Comparison of ENCODE assay signal across 20 cellular contexts in genomic region chr17:4054446-4054845, GRCh38.
A peak's percentile ranks its signal among the peaks of the same experiment; 100 is the strongest.
DNase-seq lines count a peak whose midpoint lies in the region; ATAC-seq and TF ChIP-seq lines count a peak whose summit lies in the region.
"Had no signal": no experiment of that assay in that cellular context is flagged by ENCODE, and none has a peak within 500 bp of the region (broad histone marks: within the 10 kb centered on the region; RNA-seq: fewer than 3 reads in every experiment).

No MANE protein-coding gene starts in this region.

- intact Hi-C loops in CD4-positive, alpha-beta memory T cell (cut with micrococcal nuclease) = no loop called here
- intact Hi-C loops in natural killer cell (cut with micrococcal nuclease) = no loop called here

- no peak overlapping the region for H3K4me3 ChIP-seq in CD4-positive, alpha-beta memory T cell (ENCODE audit: low read length in 2 of 2)
- H3K4me3 ChIP-seq: BLaER1, GM23338 had no signal

- ATAC-seq in activated T-cell treated with anti-CD3 and anti-CD28 coated beads, Interleukin-2, amount 50 U/mL, for 72 hours (replicated peaks in 1 of 2) = peak; percentile 97 to 98
- ATAC-seq in memory B cell (ENCODE audit: low read depth) (no peak), natural killer cell (no peak)
- ATAC-seq: GM23338, HCT116, HepG2, Panc1 had no signal

- H3K36me3 Mint-ChIP-seq in CD4-positive, alpha-beta memory T cell = peaks cover 63 to 86% of the 10 kb centered on the region in 2 donors
- H3K36me3 Mint-ChIP-seq in activated T-cell treated with anti-CD3 and anti-CD28 coated beads, Interleukin-2, amount 50 U/mL, for 72 hours (ENCODE audit: insufficient read depth in 2 of 2) = peaks cover 11 to 22% of the 10 kb centered on the region in 2 donors
- H3K36me3 Mint-ChIP-seq in memory B cell (peaks cover 40% of the 10 kb centered on the region), natural killer cell (peaks cover 15% of the 10 kb centered on the region)

- H3K9me3 ChIP-seq in CD4-positive, alpha-beta memory T cell (ENCODE audit: control insufficient read depth in 1 of 2, low read length in 2 of 2) = no peaks in the 10 kb centered on the region
- H3K9me3 ChIP-seq: BLaER1 had no signal

- H3K4me1 Mint-ChIP-seq in CD4-positive, alpha-beta memory T cell = no peaks in the 10 kb centered on the region
- H3K4me1 Mint-ChIP-seq in activated T-cell treated with anti-CD3 and anti-CD28 coated beads, Interleukin-2, amount 50 U/mL, for 72 hours (ENCODE audit: low read depth) = peaks cover 22% of the 10 kb centered on the region
- H3K4me1 Mint-ChIP-seq in memory B cell (no peaks in the 10 kb centered on the region), natural killer cell (no peaks in the 10 kb centered on the region)

- peak overlapping the region in 5 of 7 donors; percentile 21 to 92 (median 38) for H3K27ac Mint-ChIP-seq in CD4-positive, alpha-beta memory T cell
- H3K27ac Mint-ChIP-seq in activated T-cell treated with anti-CD3 and anti-CD28 coated beads, Interleukin-2, amount 50 U/mL, for 72 hours = no peak overlapping the region
- peak overlapping the region; percentile 28 for H3K27ac Mint-ChIP-seq in memory B cell
- H3K27ac Mint-ChIP-seq in natural killer cell = no peak overlapping the region
- H3K27ac Mint-ChIP-seq: GM23338 had no signal

- TF ChIP-seq CTCF in natural killer cell (IDR thresholded peaks at IDR 0.05) = no peak

- no peak overlapping the region for H3K4me3 Mint-ChIP-seq in CD4-positive, alpha-beta memory T cell
- peak overlapping the region; percentile 27 to 36 for H3K4me3 Mint-ChIP-seq in activated T-cell treated with anti-CD3 and anti-CD28 coated beads, Interleukin-2, amount 50 U/mL, for 72 hours
- H3K4me3 Mint-ChIP-seq in memory B cell (no peak overlapping the region), natural killer cell (no peak overlapping the region)
- H3K4me3 Mint-ChIP-seq: GM23338 had no signal

- H3K9me3 Mint-ChIP-seq in CD4-positive, alpha-beta memory T cell = no peaks in the 10 kb centered on the region
- H3K9me3 Mint-ChIP-seq in activated T-cell treated with anti-CD3 and anti-CD28 coated beads, Interleukin-2, amount 50 U/mL, for 72 hours = no peaks in the 10 kb centered on the region
- H3K9me3 Mint-ChIP-seq in memory B cell (no peaks in the 10 kb centered on the region), natural killer cell (no peaks in the 10 kb centered on the region)
- H3K9me3 Mint-ChIP-seq: GM23338 had no signal

- POLR2A ChIA-PET in CD4-positive, alpha-beta memory T cell (lab: Charles Lee; ENCODE audit: partially characterized antibody) = no interaction called here

- no peak overlapping the region for H3K27ac ChIP-seq in CD4-positive, alpha-beta memory T cell (ENCODE audit: low read depth, low read length)
- H3K27ac ChIP-seq: BLaER1, KMS-11 had no signal

- peaks cover 83% of the 10 kb centered on the region for H3K36me3 ChIP-seq in CD4-positive, alpha-beta memory T cell (ENCODE audit: insufficient read depth, low read length)

- H3K4me1 ChIP-seq in CD4-positive, alpha-beta memory T cell (ENCODE audit: insufficient read depth, low read length) = no peaks in the 10 kb centered on the region
- H3K4me1 ChIP-seq: BLaER1 had no signal

- no peaks in the 10 kb centered on the region for H3K27me3 Mint-ChIP-seq in CD4-positive, alpha-beta memory T cell
- H3K27me3 Mint-ChIP-seq in activated T-cell treated with anti-CD3 and anti-CD28 coated beads, Interleukin-2, amount 50 U/mL, for 72 hours (ENCODE audit: low read depth) = no peaks in the 10 kb centered on the region
- H3K27me3 Mint-ChIP-seq in memory B cell = no peaks in the 10 kb centered on the region
- no peaks in the 10 kb centered on the region for H3K27me3 Mint-ChIP-seq in natural killer cell (ENCODE audit: low read depth in 2 of 2)

- no peaks in the 10 kb centered on the region for H3K27me3 ChIP-seq in CD4-positive, alpha-beta memory T cell (ENCODE audit: insufficient read depth, low read length)
- H3K27me3 ChIP-seq: BLaER1 had no signal

- DNase-seq in activated CD4-positive, alpha-beta T cell treated with anti-CD3 and anti-CD28 coated beads for 48 hours = peak; percentile 21
- DNase-seq in activated CD4-positive, alpha-beta T cell treated with anti-CD3 and anti-CD28 coated beads, Interleukin-2, amount 50 U/mL, for 1 hour = no peak
- DNase-seq in CD4-positive, alpha-beta memory T cell = no peak
- peak; percentile 24 to 27 for DNase-seq in activated T-cell treated with anti-CD3 and anti-CD28 coated beads, Interleukin-2, amount 50 U/mL, for 72 hours
- no peak for DNase-seq in memory B cell (ENCODE audit: low spot score in 2 of 2)
- DNase-seq in natural killer cell = no peak
- DNase-seq in HuH-7 (ENCODE audit: low spot score) = no peak
- no peak for DNase-seq in superior temporal gyrus (ENCODE audit: extremely low spot score)
- DNase-seq: DMS 273 treated with DMSO at 0.1 percent for 48 hours, GDM1, NCI-H1092, NCI-H146, NCI-H2081, NCI-H510A treated with DMSO at 0.1 percent for 48 hours had no signal

- CTCF ChIA-PET in CD4-positive, alpha-beta memory T cell (lab: Charles Lee; ENCODE audit: partially characterized antibody) = no interaction called here

Comparison
In these comparisons a context has a peak if more than half of its experiments do, and no peak if none do; other contexts are left out.
1. DNase-seq: peak in activated CD4-positive, alpha-beta T cell treated with anti-CD3 and anti-CD28 coated beads for 48 hours (single experiment) and activated T-cell treated with anti-CD3 and anti-CD28 coated beads, Interleukin-2, amount 50 U/mL, for 72 hours (2 of 2); none in activated CD4-positive, alpha-beta T cell treated with anti-CD3 and anti-CD28 coated beads, Interleukin-2, amount 50 U/mL, for 1 hour (single experiment), CD4-positive, alpha-beta memory T cell (0 of 5), memory B cell (0 of 2), natural killer cell (single experiment), HuH-7 (single experiment) and superior temporal gyrus (single experiment).
2. H3K27ac Mint-ChIP-seq: peak in CD4-positive, alpha-beta memory T cell (5 of 7) and memory B cell (single experiment); none in activated T-cell treated with anti-CD3 and anti-CD28 coated beads, Interleukin-2, amount 50 U/mL, for 72 hours (single experiment) and natural killer cell (0 of 2).
3. H3K4me3 Mint-ChIP-seq: peak in activated T-cell treated with anti-CD3 and anti-CD28 coated beads, Interleukin-2, amount 50 U/mL, for 72 hours (2 of 2); none in CD4-positive, alpha-beta memory T cell (0 of 8), memory B cell (single experiment) and natural killer cell (single experiment).
4. ATAC-seq: peak in activated T-cell treated with anti-CD3 and anti-CD28 coated beads, Interleukin-2, amount 50 U/mL, for 72 hours (2 of 2); none in memory B cell (single experiment) and natural killer cell (0 of 3).